Comparison of ENCODE assay signal across 17 cellular contexts in genomic region chr1:160129558-160129957, GRCh38. TPM values are rescaled to one million over a fixed set of nuclear protein-coding genes. Genes with fewer than 3 reads are reported as not detected.
"Had no signal": no experiment of that assay in that cellular context is flagged by ENCODE, and none has a peak within 500 bp of the region (broad histone marks: within the 10 kb centered on the region; RNA-seq: fewer than 3 reads in every experiment).

No MANE protein-coding gene starts in this region.

- H3K27ac Mint-ChIP-seq: activated CD4-positive, alpha-beta memory T cell treated with anti-CD3 and anti-CD28 coated beads for 36 hours; activated CD8-positive, alpha-beta memory T cell treated with anti-CD3 and anti-CD28 coated beads, Interleukin-2, amount 10 ng/mL, durations not matched to agents 7 days and 5 days; activated naive CD4-positive, alpha-beta T cell treated with anti-CD3 and anti-CD28 coated beads, Interleukin-2, amount 10 ng/mL, durations not matched to agents 7 days and 5 days; memory B cell; naive thymus-derived CD8-positive, alpha-beta T cell had no signal

- FAIRE-seq: endothelial cell of umbilical vein had no signal

- ATAC-seq: activated CD8-positive, alpha-beta memory T cell treated with anti-CD3 and anti-CD28 coated beads, Interleukin-2, amount 10 ng/mL, durations not matched to agents 7 days and 5 days; left lobe of liver; mucosa of descending colon; naive thymus-derived CD8-positive, alpha-beta T cell had no signal

- H3K4me1 ChIP-seq: uterus had no signal

- H3K9me3 Mint-ChIP-seq: activated CD4-positive, alpha-beta memory T cell treated with anti-CD3 and anti-CD28 coated beads for 36 hours; activated naive CD4-positive, alpha-beta T cell treated with anti-CD3 and anti-CD28 coated beads, Interleukin-2, amount 10 ng/mL, durations not matched to agents 7 days and 5 days; memory B cell; naive thymus-derived CD8-positive, alpha-beta T cell had no signal

- H3K4me3 ChIP-seq: mucosa of descending colon, stomach, uterus had no signal

- H3K4me1 Mint-ChIP-seq: activated CD8-positive, alpha-beta memory T cell treated with anti-CD3 and anti-CD28 coated beads, Interleukin-2, amount 10 ng/mL, durations not matched to agents 7 days and 5 days; activated naive CD4-positive, alpha-beta T cell treated with anti-CD3 and anti-CD28 coated beads, Interleukin-2, amount 10 ng/mL, durations not matched to agents 7 days and 5 days; memory B cell had no signal

- H3K9me3 ChIP-seq: mucosa of descending colon, stomach, uterus had no signal

- H3K4me3 Mint-ChIP-seq: activated CD4-positive, alpha-beta memory T cell treated with anti-CD3 and anti-CD28 coated beads for 36 hours; activated CD8-positive, alpha-beta memory T cell treated with anti-CD3 and anti-CD28 coated beads, Interleukin-2, amount 10 ng/mL, durations not matched to agents 7 days and 5 days; activated naive CD4-positive, alpha-beta T cell treated with anti-CD3 and anti-CD28 coated beads, Interleukin-2, amount 10 ng/mL, durations not matched to agents 7 days and 5 days; memory B cell; naive thymus-derived CD8-positive, alpha-beta T cell had no signal

- DNase-seq: activated CD4-positive, alpha-beta memory T cell treated with anti-CD3 and anti-CD28 coated beads for 36 hours; activated CD8-positive, alpha-beta memory T cell treated with anti-CD3 and anti-CD28 coated beads, Interleukin-2, amount 10 ng/mL, durations not matched to agents 7 days and 5 days; activated naive CD4-positive, alpha-beta T cell treated with anti-CD3 and anti-CD28 coated beads, Interleukin-2, amount 10 ng/mL, durations not matched to agents 7 days and 5 days; activated T-cell treated with anti-CD3 and anti-CD28 coated beads, Interleukin-2, amount 50 U/mL, for 1 hour; cortex of kidney; effector CD8-positive, alpha-beta T cell; mucosa of descending colon; naive thymus-derived CD8-positive, alpha-beta T cell; retina; stomach; uterus had no signal

- H3K27me3 ChIP-seq: stomach, uterus had no signal

- H3K27ac ChIP-seq: foreskin keratinocyte, uterus, VCaP had no signal

- H3K36me3 Mint-ChIP-seq: activated CD4-positive, alpha-beta memory T cell treated with anti-CD3 and anti-CD28 coated beads for 36 hours; activated CD8-positive, alpha-beta memory T cell treated with anti-CD3 and anti-CD28 coated beads, Interleukin-2, amount 10 ng/mL, durations not matched to agents 7 days and 5 days; activated naive CD4-positive, alpha-beta T cell treated with anti-CD3 and anti-CD28 coated beads, Interleukin-2, amount 10 ng/mL, durations not matched to agents 7 days and 5 days; memory B cell; naive thymus-derived CD8-positive, alpha-beta T cell had no signal

- H3K36me3 ChIP-seq: uterus had no signal

RNA-seq across cellular contexts. Expression of gene ATP1A2, which starts 14.0 kb away (rescaled TPM):
- total RNA-seq: activated CD4-positive, alpha-beta memory T cell treated with anti-CD3 and anti-CD28 coated beads for 36 hours; activated CD8-positive, alpha-beta memory T cell treated with anti-CD3 and anti-CD28 coated beads, Interleukin-2, amount 10 ng/mL, durations not matched to agents 7 days and 5 days; endothelial cell of umbilical vein; foreskin keratinocyte; naive thymus-derived CD8-positive, alpha-beta T cell; T-helper 1 cell treated with Interleukin-12 subunit alpha and Interleukin-12 subunit beta and Interleukin-4 antibody, amounts not matched to agents 30 ng/mL and 1 ng/mL, for 36 hours had no signal
- polyA plus RNA-seq: endothelial cell of umbilical vein; foreskin keratinocyte; naive thymus-derived CD8-positive, alpha-beta T cell had no signal

RNA-seq across cellular contexts. Expression of gene ATP1A4, which starts 21.8 kb away (rescaled TPM):
- total RNA-seq: activated CD4-positive, alpha-beta memory T cell treated with anti-CD3 and anti-CD28 coated beads for 36 hours; endothelial cell of umbilical vein; foreskin keratinocyte; left lobe of liver; naive thymus-derived CD8-positive, alpha-beta T cell; T-helper 1 cell treated with Interleukin-12 subunit alpha and Interleukin-12 subunit beta and Interleukin-4 antibody, amounts not matched to agents 30 ng/mL and 1 ng/mL, for 36 hours had no signal
- polyA plus RNA-seq: endothelial cell of umbilical vein; foreskin keratinocyte; naive thymus-derived CD8-positive, alpha-beta T cell had no signal

RNA-seq across cellular contexts. Expression of gene KCNJ9, which starts 48.2 kb away (rescaled TPM):
- total RNA-seq: activated CD4-positive, alpha-beta memory T cell treated with anti-CD3 and anti-CD28 coated beads for 36 hours; activated CD8-positive, alpha-beta memory T cell treated with anti-CD3 and anti-CD28 coated beads, Interleukin-2, amount 10 ng/mL, durations not matched to agents 7 days and 5 days; endothelial cell of umbilical vein; foreskin keratinocyte; left lobe of liver; naive thymus-derived CD8-positive, alpha-beta T cell; T-helper 1 cell treated with Interleukin-12 subunit alpha and Interleukin-12 subunit beta and Interleukin-4 antibody, amounts not matched to agents 30 ng/mL and 1 ng/mL, for 36 hours had no signal
- polyA plus RNA-seq: endothelial cell of umbilical vein, foreskin keratinocyte had no signal

RNA-seq across cellular contexts. Expression of gene KCNJ10, which starts 59.6 kb away (rescaled TPM):
- total RNA-seq: activated CD4-positive, alpha-beta memory T cell treated with anti-CD3 and anti-CD28 coated beads for 36 hours; activated CD8-positive, alpha-beta memory T cell treated with anti-CD3 and anti-CD28 coated beads, Interleukin-2, amount 10 ng/mL, durations not matched to agents 7 days and 5 days; endothelial cell of umbilical vein; foreskin keratinocyte; naive thymus-derived CD8-positive, alpha-beta T cell; stomach; T-helper 1 cell treated with Interleukin-12 subunit alpha and Interleukin-12 subunit beta and Interleukin-4 antibody, amounts not matched to agents 30 ng/mL and 1 ng/mL, for 36 hours had no signal
- polyA plus RNA-seq: endothelial cell of umbilical vein, foreskin keratinocyte had no signal
